8 cellular contexts compared by ENCODE assay signal in the genomic region with DNA sequence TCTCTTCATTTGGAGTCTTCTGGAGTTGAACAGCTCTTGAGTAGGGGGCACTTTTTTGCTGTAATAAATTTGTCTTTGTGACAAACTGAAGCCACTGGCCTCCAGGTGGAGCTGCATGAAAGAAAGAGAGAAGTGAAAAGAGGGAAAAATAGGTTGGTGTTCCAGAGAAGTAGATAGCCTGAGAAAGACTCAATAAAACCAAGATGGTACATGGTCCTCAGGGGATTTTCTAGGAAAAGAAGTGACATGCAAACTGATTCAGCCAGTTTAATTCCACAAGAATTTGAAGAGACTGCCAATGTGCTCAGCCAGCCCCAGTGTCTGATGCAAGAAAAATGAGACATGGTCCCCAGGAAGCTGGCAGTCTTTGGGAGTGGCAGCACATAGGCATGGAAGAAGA.
A peak's percentile ranks its signal among the peaks of the same experiment; 100 is the strongest.
DNase-seq lines count a peak whose midpoint lies in the region; ATAC-seq and TF ChIP-seq lines count a peak whose summit lies in the region.

No MANE protein-coding gene starts in this region.

- TF ChIP-seq CTCF in VCaP (conservative IDR thresholded peaks at IDR 0.05): peak; percentile 71
- TF ChIP-seq CTCF in thoracic aorta (IDR thresholded peaks at IDR 0.05): peak; percentile 36

- no peaks in the 10 kb centered on the region for H3K36me3 ChIP-seq in thoracic aorta

- intact Hi-C loops in left cardiac atrium (cut with DNase I): loop anchor here in 1 of 2 donors (5.0 kb wide), 1 partner anchor 469 kb away; no protein-coding TSS in a partner anchor

- H3K27me3 ChIP-seq in thoracic aorta (replicated peaks; ENCODE audit: insufficient read depth): no peaks in the 10 kb centered on the region

- no peak overlapping the region for H3K27ac ChIP-seq in VCaP
- no peak overlapping the region for H3K27ac ChIP-seq in thoracic aorta

- ATAC-seq in left cardiac atrium (peak; percentile 18 to 53), thoracic aorta (ENCODE audit: insufficient number of reproducible peaks, low FRiP score, low read depth) (no peak), HG02973 (IDR thresholded peaks at IDR 0.05; ENCODE audit: unreplicated experiment) (no peak)

- DNase-seq in D341Med (ENCODE audit: low spot score) (peak; percentile 53), HS-27A (ENCODE audit: low read depth) (peak; percentile 38), left cardiac atrium (no peak), thoracic aorta (ENCODE audit: low spot score) (no peak)
- no peak for DNase-seq in activated CD4-positive, CD25-positive, alpha-beta regulatory T cell treated with anti-CD3 and anti-CD28 coated beads, Interleukin-2, amount 50 U/mL, for 72 hours
- DNase-seq in activated naive CD4-positive, alpha-beta T cell (lab: John Stamatoyannopoulos, UW): no peak

- H3K9me3 ChIP-seq in thoracic aorta: peaks cover 4% of the 10 kb centered on the region

- peaks cover 0 to 7% of the 10 kb centered on the region in 2 donors for H3K4me1 ChIP-seq in thoracic aorta (ENCODE audit: control insufficient read depth in 1 of 2, low read depth in 2 of 2)

- no peak overlapping the region for H3K4me3 ChIP-seq in thoracic aorta

Comparison
In these comparisons a context has a peak if more than half of its experiments do, and no peak if none do; other contexts are left out.
1. DNase-seq: peak in D341Med (single experiment) and HS-27A (single experiment); none in left cardiac atrium (single experiment), thoracic aorta (single experiment), activated CD4-positive, CD25-positive, alpha-beta regulatory T cell treated with anti-CD3 and anti-CD28 coated beads, Interleukin-2, amount 50 U/mL, for 72 hours (single experiment) and activated naive CD4-positive, alpha-beta T cell (0 of 4).
2. ATAC-seq: peak in left cardiac atrium (2 of 2); none in thoracic aorta (single experiment) and HG02973 (single experiment).